ENCODE assay signal across 8 cellular contexts in genomic region chr2:110456291-110457237, GRCh38. TPM values are rescaled to one million over a fixed set of nuclear protein-coding genes. Genes with fewer than 3 reads are reported as not detected.
DNase-seq lines count a peak whose midpoint lies in the region; ATAC-seq and TF ChIP-seq lines count a peak whose summit lies in the region.
"Not testable (repeated sequence)": the region's sequence is repeated elsewhere in the genome, so short reads cannot be mapped to it uniquely, and the experiment has no call there.
"Had no signal": no experiment of that assay in that cellular context is flagged by ENCODE, and none has a peak within 500 bp of the region (broad histone marks: within the 10 kb centered on the region; RNA-seq: fewer than 3 reads in every experiment).

No MANE protein-coding gene starts in this region.

- H3F3A ChIP-seq in PC-3 (ENCODE audit: low read length, unreplicated experiment): not testable (repeated sequence)

- not testable (repeated sequence) for ATAC-seq in PC-3
- ATAC-seq in left lobe of liver (peak; percentile 76), right lobe of liver (peak; percentile 50 to 82 (median 68))

- not testable (repeated sequence) for H3K4me1 Mint-ChIP-seq in Caco-2 (ENCODE audit: low read depth, unreplicated experiment)

- not testable (repeated sequence) for DNase-seq in Caco-2; PC-3; left lobe of liver (ENCODE audit: low spot score); right lobe of liver

- CTCF ChIA-PET in Caco-2 (lab: Charles Lee); PC-3 (lab: Charles Lee): not testable (repeated sequence)

- H3K27ac Mint-ChIP-seq in Caco-2 (ENCODE audit: unreplicated experiment): not testable (repeated sequence)

- not testable (repeated sequence) for H3K27me3 ChIP-seq in Caco-2 (replicated peaks; ENCODE audit: control insufficient read depth, insufficient read depth, low read length); PC-3 (ENCODE audit: low read length); right lobe of liver

- not testable (repeated sequence) for H3K9me2 ChIP-seq in PC-3 (replicated peaks; ENCODE audit: low read length)

- intact Hi-C loops in Caco-2 (cut with micrococcal nuclease; ENCODE audit: unreplicated experiment); PC-3 (cut with micrococcal nuclease); right lobe of liver (cut with DNase I): not testable (repeated sequence)

- H3K4me2 ChIP-seq in PC-3 (ENCODE audit: low read length): not testable (repeated sequence)

- TF ChIP-seq POLR2A in right lobe of liver (IDR thresholded peaks at IDR 0.05): not testable (repeated sequence)

- not testable (repeated sequence) for H3K27ac ChIP-seq in PC-3 (ENCODE audit: low read length); right lobe of liver

- not testable (repeated sequence) for H3K36me3 ChIP-seq in Caco-2 (ENCODE audit: control insufficient read depth, insufficient read depth, low read length); PC-3 (ENCODE audit: low read depth, low read length); right lobe of liver

- H3K4me1 ChIP-seq in Caco-2; PC-3 (ENCODE audit: insufficient read depth, low read length); right lobe of liver: not testable (repeated sequence)

- not testable (repeated sequence) for H3K27me3 Mint-ChIP-seq in Caco-2 (ENCODE audit: insufficient read depth, unreplicated experiment)

- not testable (repeated sequence) for H3K4me3 Mint-ChIP-seq in Caco-2 (ENCODE audit: unreplicated experiment)

- BruUV-seq in Caco-2 (replicated peaks; lab: Mats Ljungman, UMichigan) (TSS peak; percentile 95), PC-3 (replicated peaks; lab: Mats Ljungman, UMichigan) (TSS peak; percentile 89)

- H4K20me1 ChIP-seq in PC-3 (ENCODE audit: low read length): not testable (repeated sequence)

- TF ChIP-seq CTCF in Caco-2 (IDR thresholded peaks at IDR 0.05; ENCODE audit: insufficient read depth in 1 of 2, low read depth in 1 of 2, low read length in 1 of 2, severe bottlenecking in 1 of 2, unreplicated experiment in 1 of 2); PC-3 (conservative IDR thresholded peaks at IDR 0.05; ENCODE audit: low read depth, low read length); right lobe of liver (IDR thresholded peaks at IDR 0.05): not testable (repeated sequence)

- H3K36me3 Mint-ChIP-seq in Caco-2 (ENCODE audit: insufficient read depth, unreplicated experiment): not testable (repeated sequence)

- not testable (repeated sequence) for H3K4me3 ChIP-seq in Caco-2 (ENCODE audit: low read depth, low read length); PC-3 (ENCODE audit: low read length); right lobe of liver

- H3K9me3 ChIP-seq in Caco-2; PC-3 (ENCODE audit: low read length); right lobe of liver: not testable (repeated sequence)

- POLR2A ChIA-PET in Caco-2 (lab: Charles Lee); PC-3 (lab: Charles Lee; ENCODE audit: unreplicated experiment): not testable (repeated sequence)

- not testable (repeated sequence) for H3K79me2 ChIP-seq in PC-3 (ENCODE audit: low read length)

- not testable (repeated sequence) for H3K9me3 Mint-ChIP-seq in Caco-2 (ENCODE audit: unreplicated experiment)

- H2AFZ ChIP-seq in PC-3 (ENCODE audit: low read length): not testable (repeated sequence)

- WGBS in right lobe of liver (ENCODE audit: insufficient coverage, low coverage, low lambda C conversion rate, missing lambda C conversion rate): 36% methylated on average over 1 of the region's 16 CpGs

- H3K9ac ChIP-seq in PC-3 (ENCODE audit: low read length): not testable (repeated sequence)

RNA-seq across cellular contexts. Expression of gene LIMS4, which starts 16.1 kb away (rescaled TPM):
- total RNA-seq in Caco-2 (2022) (2.4 and 2.5 TPM in 2 replicates), PC-3 (2014; rRNA removed) (0.33 TPM in 1 of 2 replicates, not detected in the other), left lobe of liver (not detected), right lobe of liver (under 1 TPM in 1 of 6 experiments, not detected in 5; 0.30 TPM)
- total RNA-seq: Calu3; CD4-positive, alpha-beta T cell; CD4-positive, CD25-positive, alpha-beta regulatory T cell; CD8-positive, alpha-beta T cell had no signal
